ENCODE assay signal across 8 cellular contexts in genomic region chr11:35943761-35944502, GRCh38. TPM values are rescaled to one million over a fixed set of nuclear protein-coding genes. Genes with fewer than 3 reads are reported as not detected.
DNase-seq lines count a peak whose midpoint lies in the region; ATAC-seq and TF ChIP-seq lines count a peak whose summit lies in the region.

Gene LDLRAD3, plus strand, starts transcription at chr11:35944062. Its CDS starts 37 bp downstream, at chr11:35944099.

- no peaks in the 10 kb centered on the region for H3F3A ChIP-seq in OCI-LY1 (ENCODE audit: insufficient read depth, low read length)

- no peaks in the 10 kb centered on the region for H3K9me3 Mint-ChIP-seq in activated naive CD4-positive, alpha-beta T cell treated with anti-CD3 and anti-CD28 coated beads for 36 hours
- no peaks in the 10 kb centered on the region for H3K9me3 Mint-ChIP-seq in neural crest cell

- TF ChIP-seq POLR2A in gastroesophageal sphincter (IDR thresholded peaks at IDR 0.05), result no peak
- TF ChIP-seq POLR2A in testis (IDR thresholded peaks at IDR 0.05), result no peak

- WGBS in gastroesophageal sphincter (ENCODE audit: low coverage in 1 of 2), 2 donors, result 0% methylated on average over 2 of the region's 95 CpGs; no CpG with 5 or more reads in 1 of the 2 donors
- WGBS in testis, 2 donors, result 0 to 1% methylated on average over 31 to 69 of the region's 95 CpGs

- no peak within 1 kb of the TSS for H2AFZ ChIP-seq in OCI-LY1 (ENCODE audit: low read length)

- no peak for TF ChIP-seq EP300 in gastroesophageal sphincter (IDR thresholded peaks at IDR 0.05)

- H3K27ac ChIP-seq in BLaER1 (peak within 1 kb of the TSS; percentile 75), OCI-LY1 (ENCODE audit: low read depth, low read length, poor library complexity, severe bottlenecking) (no peak within 1 kb of the TSS), gastroesophageal sphincter (peak within 1 kb of the TSS in 3 of 4 donors; percentile 68 to 78 (median 71)), testis (peak within 1 kb of the TSS; percentile 69 to 90)

- DNase-seq in activated naive CD4-positive, alpha-beta T cell treated with anti-CD3 and anti-CD28 coated beads for 36 hours, result peak; percentile 31
- DNase-seq in neural crest cell (ENCODE audit: low read depth, low spot score), result peak; percentile 76
- peak; percentile 85 for DNase-seq in testis

- H3K27me3 ChIP-seq in BLaER1, result no peaks in the 10 kb centered on the region
- no peaks in the 10 kb centered on the region for H3K27me3 ChIP-seq in OCI-LY1 (ENCODE audit: insufficient read depth, low read length)
- no peaks in the 10 kb centered on the region for H3K27me3 ChIP-seq in gastroesophageal sphincter
- H3K27me3 ChIP-seq in testis, result no peaks in the 10 kb centered on the region

- H3K9me3 ChIP-seq in BLaER1, result peaks cover 19% of the 10 kb centered on the region
- H3K9me3 ChIP-seq in OCI-LY1 (ENCODE audit: low read length), result no peaks in the 10 kb centered on the region
- H3K9me3 ChIP-seq in gastroesophageal sphincter, result no peaks in the 10 kb centered on the region
- H3K9me3 ChIP-seq in testis, result no peaks in the 10 kb centered on the region

- H3K9me2 ChIP-seq in OCI-LY1 (ENCODE audit: low read depth, low read length), result no peaks in the 10 kb centered on the region

- H3K36me3 Mint-ChIP-seq in activated naive CD4-positive, alpha-beta T cell treated with anti-CD3 and anti-CD28 coated beads for 36 hours (ENCODE audit: low read depth), result no peaks in the 10 kb centered on the region
- no peaks in the 10 kb centered on the region for H3K36me3 Mint-ChIP-seq in neural crest cell (ENCODE audit: low read depth)

- no peak within 1 kb of the TSS for H3K27ac Mint-ChIP-seq in activated naive CD4-positive, alpha-beta T cell treated with anti-CD3 and anti-CD28 coated beads for 36 hours
- H3K27ac Mint-ChIP-seq in neural crest cell (ENCODE audit: unreplicated experiment), result peak within 1 kb of the TSS; percentile 96

- H3K4me3 ChIP-seq in BLaER1, result peak within 1 kb of the TSS; percentile 83
- H3K4me3 ChIP-seq in OCI-LY1 (ENCODE audit: low read depth, low read length, poor library complexity, severe bottlenecking), result peak within 1 kb of the TSS; percentile 28
- peak within 1 kb of the TSS; percentile 52 to 58 for H3K4me3 ChIP-seq in gastroesophageal sphincter
- H3K4me3 ChIP-seq in testis, result peak within 1 kb of the TSS; percentile 63 to 75

- peak; percentile 75 for ATAC-seq in GM19395 (IDR thresholded peaks at IDR 0.05; ENCODE audit: unreplicated experiment)
- peak; percentile 73 for ATAC-seq in HG03571 (IDR thresholded peaks at IDR 0.05; ENCODE audit: unreplicated experiment)
- peak; percentile 93 for ATAC-seq in gastroesophageal sphincter

- intact Hi-C loops in activated naive CD4-positive, alpha-beta T cell treated with anti-CD3 and anti-CD28 coated beads for 36 hours (cut with micrococcal nuclease), result loop anchor here (5.0 to 10.0 kb wide), 2 partner anchors 327 to 561 kb away; partner anchors contain the start of gene FJX1
- intact Hi-C loops in testis (cut with DNase I; ENCODE audit: low total_unique reads), result no loop called here

- H3K4me2 ChIP-seq in BLaER1 (peak within 1 kb of the TSS; percentile 98), OCI-LY1 (ENCODE audit: low read length) (peak within 1 kb of the TSS; percentile 32; the same call in 1 of the 2 replicates)

- H3K4me1 ChIP-seq in BLaER1 (peaks cover 50% of the 10 kb centered on the region), OCI-LY1 (ENCODE audit: insufficient read depth, low read length, severe bottlenecking) (no peaks in the 10 kb centered on the region), gastroesophageal sphincter (peaks cover 3 to 19% (median 5%) of the 10 kb centered on the region in 3 donors), testis (peaks cover 6% of the 10 kb centered on the region)

- CTCF ChIA-PET in activated naive CD4-positive, alpha-beta T cell treated with anti-CD3 and anti-CD28 coated beads for 36 hours (lab: Charles Lee), result no interaction called here

- H3K4me1 Mint-ChIP-seq in activated naive CD4-positive, alpha-beta T cell treated with anti-CD3 and anti-CD28 coated beads for 36 hours (ENCODE audit: low read depth), result peaks cover 9% of the 10 kb centered on the region
- peaks cover 52% of the 10 kb centered on the region for H3K4me1 Mint-ChIP-seq in neural crest cell

- peak within 1 kb of the TSS; percentile 74 for H3K4me3 Mint-ChIP-seq in activated naive CD4-positive, alpha-beta T cell treated with anti-CD3 and anti-CD28 coated beads for 36 hours
- H3K4me3 Mint-ChIP-seq in neural crest cell, result peak within 1 kb of the TSS; percentile 97

- peak within 1 kb of the TSS; percentile 80 for H3K9ac ChIP-seq in BLaER1
- H3K9ac ChIP-seq in OCI-LY1 (ENCODE audit: low read length), result no peak within 1 kb of the TSS

- H4K20me1 ChIP-seq in BLaER1 (peaks cover 25% of the 10 kb centered on the region; the same call in 1 of the 2 replicates), OCI-LY1 (ENCODE audit: insufficient read depth, low read length) (no peaks in the 10 kb centered on the region)

- no peak for TF ChIP-seq CTCF in OCI-LY1 (IDR thresholded peaks at IDR 0.05; ENCODE audit: low read length)
- no peak for TF ChIP-seq CTCF in gastroesophageal sphincter (IDR thresholded peaks at IDR 0.05)
- TF ChIP-seq CTCF in neural crest cell (conservative IDR thresholded peaks at IDR 0.05), result no peak
- TF ChIP-seq CTCF in testis (IDR thresholded peaks at IDR 0.05), result no peak

- H3K27me3 Mint-ChIP-seq in activated naive CD4-positive, alpha-beta T cell treated with anti-CD3 and anti-CD28 coated beads for 36 hours (ENCODE audit: low read depth), result peaks cover 41% of the 10 kb centered on the region
- H3K27me3 Mint-ChIP-seq in neural crest cell (ENCODE audit: low read depth), result no peaks in the 10 kb centered on the region

- no peaks in the 10 kb centered on the region for H3K79me2 ChIP-seq in OCI-LY1 (ENCODE audit: insufficient read depth, low read length)

- H3K36me3 ChIP-seq in BLaER1, result peaks cover 13% of the 10 kb centered on the region
- no peaks in the 10 kb centered on the region for H3K36me3 ChIP-seq in OCI-LY1 (ENCODE audit: insufficient read depth, low read length)
- no peaks in the 10 kb centered on the region for H3K36me3 ChIP-seq in gastroesophageal sphincter
- no peaks in the 10 kb centered on the region for H3K36me3 ChIP-seq in testis (ENCODE audit: low read depth, missing control alignments)

RNA-seq across cellular contexts. Expression of gene LDLRAD3, which starts in this region (rescaled TPM):
- total RNA-seq in activated naive CD4-positive, alpha-beta T cell treated with anti-CD3 and anti-CD28 coated beads for 36 hours, result under 1 TPM; 0.17 to 0.22 TPM
- total RNA-seq in gastroesophageal sphincter (1 to 10 TPM; 4.0 to 8.9 (median 7.2) TPM), neural crest cell (30.1 and 33.8 TPM in 2 replicates), testis (10 to 100 TPM; 12.0 to 14.6 TPM)
- polyA plus RNA-seq in testis (ENCODE audit: insufficient read depth, low read depth, low replicate concordance), result 7.1 TPM

Comparison
In these comparisons a context has a peak if more than half of its experiments do, and no peak if none do; other contexts are left out.
1. RNA of gene LDLRAD3 (total RNA-seq): 30.1 to 33.8 TPM in neural crest cell, 12.0 to 14.6 TPM in testis and 4.0 to 8.9 TPM in gastroesophageal sphincter; 0.17 to 0.22 TPM in activated naive CD4-positive, alpha-beta T cell treated with anti-CD3 and anti-CD28 coated beads for 36 hours; every median in the first group is over 4 times any median in the second.
2. Peak in DNase-seq in activated naive CD4-positive, alpha-beta T cell treated with anti-CD3 and anti-CD28 coated beads for 36 hours; RNA of the gene not detected or under 1 TPM.
3. H3K4me3 ChIP-seq: peak in every context shown above with its lines; median percentile 83 in BLaER1; 69 in testis; 55 in gastroesophageal sphincter; 28 in OCI-LY1.
4. DNase-seq: peak in every context shown above with its lines; median percentile 85 in testis; 76 in neural crest cell; 31 in activated naive CD4-positive, alpha-beta T cell treated with anti-CD3 and anti-CD28 coated beads for 36 hours.
5. Peak in every context shown above with its lines, with median percentiles within 50 percentile points of each other: ATAC-seq.